ENCODE assay signal across 15 cellular contexts in genomic region chr14:51216602-51217001, GRCh38.
"Had no signal": no experiment of that assay in that cellular context is flagged by ENCODE, and none has a peak within 500 bp of the region (broad histone marks: within the 10 kb centered on the region; RNA-seq: fewer than 3 reads in every experiment).

No MANE protein-coding gene starts in this region.

- H3K9me3 ChIP-seq: esophagus muscularis mucosa, gastrocnemius medialis, neutrophil had no signal

- FAIRE-seq: small intestine, urothelium cell line had no signal

- H3K27ac ChIP-seq: epithelial cell of prostate, esophagus muscularis mucosa, gastrocnemius medialis, heart right ventricle, neutrophil, right atrium auricular region had no signal

- DNase-seq: effector memory CD8-positive, alpha-beta T cell; gastrocnemius medialis; heart right ventricle; islet precursor cell; mammary epithelial cell; naive thymus-derived CD4-positive, alpha-beta T cell; nephron progenitor cell; small intestine; stimulated activated CD4-positive, alpha-beta T cell treated with anti-CD3 and anti-CD28 coated beads, Interleukin-2, amount 100 ng/mL, for 48 hours; stimulated activated naive CD4-positive, alpha-beta T cell treated with Interleukin-2 at 50 U/mL for 16 hours had no signal

- H3K4me3 ChIP-seq: esophagus muscularis mucosa, gastrocnemius medialis, heart right ventricle, right atrium auricular region had no signal

- H3K27me3 ChIP-seq: esophagus muscularis mucosa, gastrocnemius medialis, heart right ventricle, neutrophil, right atrium auricular region had no signal

- H3K36me3 ChIP-seq: esophagus muscularis mucosa, gastrocnemius medialis, heart right ventricle, neutrophil, right atrium auricular region had no signal

- H3K4me1 ChIP-seq: esophagus muscularis mucosa, gastrocnemius medialis, heart right ventricle, right atrium auricular region had no signal
